16 cellular contexts compared by ENCODE assay signal in the genomic region with DNA sequence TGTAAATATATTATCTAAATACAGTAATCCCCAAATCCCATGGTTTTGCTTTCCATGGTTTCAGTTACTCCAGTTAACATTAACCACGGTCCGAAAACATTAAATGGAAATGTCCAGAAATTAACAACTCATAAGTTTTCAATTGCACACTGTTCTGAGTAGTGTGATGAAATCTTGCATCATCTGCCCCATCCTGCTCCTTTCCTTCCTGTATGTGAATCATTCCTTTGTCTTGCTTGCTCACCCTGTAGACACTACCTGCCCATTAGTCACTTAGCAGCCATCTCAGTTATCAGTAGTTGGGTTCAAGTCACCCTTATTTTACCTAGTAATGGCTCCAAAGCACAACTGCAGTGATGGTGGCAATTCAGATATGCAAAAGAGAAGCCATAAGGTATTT.
DNase-seq lines count a peak whose midpoint lies in the region; ATAC-seq, FAIRE-seq and TF ChIP-seq lines count a peak whose summit lies in the region.
"Had no signal": no experiment of that assay in that cellular context is flagged by ENCODE, and none has a peak within 500 bp of the region (broad histone marks: within the 10 kb centered on the region; RNA-seq: fewer than 3 reads in every experiment).

No MANE protein-coding gene starts in this region.

- TF ChIP-seq POLR2A in HepG2 (IDR thresholded peaks at IDR 0.05; ENCODE audit: insufficient read depth in 1 of 2, low read depth in 2 of 2, low read length in 2 of 2) (no peak), lower leg skin (IDR thresholded peaks at IDR 0.05) (no peak)

- H2AFZ ChIP-seq in HepG2 (ENCODE audit: low read length), result no peak overlapping the region

- no peaks in the 10 kb centered on the region for H3K27me3 ChIP-seq in HepG2 (ENCODE audit: control insufficient read depth in 1 of 2, insufficient read depth in 2 of 2, low read length in 2 of 2)
- H3K27me3 ChIP-seq: stomach had no signal

- H3K9me3 ChIP-seq in HepG2 (ENCODE audit: low read length), result peaks cover 78% of the 10 kb centered on the region

- TF ChIP-seq EP300 in HepG2 (IDR thresholded peaks at IDR 0.05; ENCODE audit: low read depth in 2 of 2, low read length in 2 of 2) (no peak), HepG2 (CRISPR knock-in tag; IDR thresholded peaks at IDR 0.05; ENCODE audit: borderline replicate concordance) (no peak)

- no peak overlapping the region for H3K27ac ChIP-seq in HepG2 (ENCODE audit: extremely low read length, insufficient read depth, low read length)
- H3K27ac ChIP-seq: C4-2B, stomach, WERI-Rb-1 had no signal

- H3K79me2 ChIP-seq in HepG2 (ENCODE audit: insufficient read depth, low read length), result no peaks in the 10 kb centered on the region

- H3K9ac ChIP-seq in HepG2 (ENCODE audit: insufficient read depth, low read depth, low read length), result no peak overlapping the region

- FAIRE-seq in HepG2 (lab: Jason Lieb, UNC), result no peak

- no peak overlapping the region for H3K4me2 ChIP-seq in HepG2 (ENCODE audit: low read depth, low read length)

- intact Hi-C loops in HepG2 (cut with micrococcal nuclease; ENCODE audit: unreplicated experiment) (no loop called here), Right ventricle myocardium inferior (cut with DNase I) (no loop called here), lower leg skin (cut with DNase I; ENCODE audit: low total_unique reads) (no loop called here)

- H3K4me3 ChIP-seq in astrocyte of the spinal cord (ENCODE audit: low read depth, low read length) (no peak overlapping the region), HepG2 (replicated peaks in 1 of 3; ENCODE audit: insufficient read depth in 1 of 3, low read depth in 2 of 3, low read length in 3 of 3) (no peak overlapping the region), lower leg skin (ENCODE audit: low read depth, poor library complexity, severe bottlenecking) (no peak overlapping the region)
- H3K4me3 ChIP-seq: stomach had no signal

- H3K4me1 ChIP-seq in HepG2 (ENCODE audit: insufficient read depth, low read length), result no peaks in the 10 kb centered on the region
- H3K4me1 ChIP-seq: stomach had no signal

- BruUV-seq in HepG2 (replicated peaks; lab: Mats Ljungman, UMichigan), result no TSS peak

- in situ Hi-C loops in astrocyte of the spinal cord (cut with HindIII; ENCODE audit: low sequenced_read_pairs), result no loop called here
- in situ Hi-C loops in HepG2 (cut with HindIII; ENCODE audit: extremely low pct_ligation_motif_present, low pct_unique_long_range_greater_than_20kb), result no loop called here

- TF ChIP-seq CTCF in astrocyte of the spinal cord (IDR thresholded peaks at IDR 0.05; ENCODE audit: low read depth, low read length) (no peak), HepG2 (CRISPR knock-in tag; IDR thresholded peaks at IDR 0.05) (no peak), lower leg skin (IDR thresholded peaks at IDR 0.05) (no peak)

- CTCF ChIA-PET in HepG2 (lab: Yijun Ruan, JAX; ENCODE audit: low intra/inter-chr PET ratio, low total read pairs), result no interaction called here

- TF ChIP-seq RAD21 in HepG2 (CRISPR knock-in tag; IDR thresholded peaks at IDR 0.05), result no peak

- no peaks in the 10 kb centered on the region for H4K20me1 ChIP-seq in HepG2 (ENCODE audit: insufficient read depth, low read length)

- H3K36me3 ChIP-seq in HepG2 (replicated peaks in 1 of 2; ENCODE audit: control insufficient read depth in 1 of 2, insufficient read depth in 2 of 2, low read length in 2 of 2), result no peaks in the 10 kb centered on the region
- H3K36me3 ChIP-seq: stomach, WERI-Rb-1 had no signal

- no peak for ATAC-seq in HepG2
- ATAC-seq in Right ventricle myocardium inferior, result no peak

- POLR2A ChIA-PET in HepG2 (lab: Yijun Ruan, JAX), result no interaction called here

- WGBS in HepG2 (ENCODE audit: low lambda C conversion rate), result 21% methylated on average over 2 of the region's 2 CpGs
- 81 to 86% methylated on average over 2 of the region's 2 CpGs for WGBS in lower leg skin, 2 donors

- DNase-seq in Daoy (ENCODE audit: low read depth), result peak; percentile 77
- DNase-seq in MV-4-11 (lab: John Stamatoyannopoulos, UW), result peak; percentile 66
- DNase-seq in astrocyte of the spinal cord (ENCODE audit: low read depth, low spot score), result peak; percentile 55
- DNase-seq in HepG2 (ENCODE audit: low spot score), result no peak
- no peak for DNase-seq in Right ventricle myocardium inferior (ENCODE audit: missing footprints)
- no peak for DNase-seq in cerebellum (ENCODE audit: low spot score)
- no peak for DNase-seq in lower leg skin (ENCODE audit: low spot score in 2 of 2)
- DNase-seq in DMS79 (lab: John Stamatoyannopoulos, UW), result no peak
- DNase-seq: activated T-cell treated with anti-CD3 and anti-CD28 coated beads, Interleukin-2, amount 50 U/mL, for 24 hours; NCI-H1048; NCI-H345; SIG-M5; stimulated activated CD4-positive, alpha-beta T cell treated with anti-CD3 and anti-CD28 coated beads, Interleukin-4, amount 100 ng/mL, for 24 hours; stomach; WERI-Rb-1 had no signal

TF ChIP-seq in HepG2, 621 proteins besides CTCF, POLR2A, EP300 and RAD21:
- TF ChIP-seq MYC (CRISPR knock-in tag; IDR thresholded peaks at IDR 0.05; ENCODE audit: borderline replicate concordance), result no peak
- TF ChIP-seq, protein P1, sequence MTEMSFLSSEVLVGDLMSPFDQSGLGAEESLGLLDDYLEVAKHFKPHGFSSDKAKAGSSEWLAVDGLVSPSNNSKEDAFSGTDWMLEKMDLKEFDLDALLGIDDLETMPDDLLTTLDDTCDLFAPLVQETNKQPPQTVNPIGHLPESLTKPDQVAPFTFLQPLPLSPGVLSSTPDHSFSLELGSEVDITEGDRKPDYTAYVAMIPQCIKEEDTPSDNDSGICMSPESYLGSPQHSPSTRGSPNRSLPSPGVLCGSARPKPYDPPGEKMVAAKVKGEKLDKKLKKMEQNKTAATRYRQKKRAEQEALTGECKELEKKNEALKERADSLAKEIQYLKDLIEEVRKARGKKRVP (CRISPR knock-in tag; IDR thresholded peaks at IDR 0.05), result peak in 1 of 2 experiments; percentile 82; a peak in 2 of 4 replicates
- peak; percentile 37; the same call in 1 of the 2 replicates for TF ChIP-seq CEBPG (CRISPR knock-in tag; IDR thresholded peaks at IDR 0.05)
- TF ChIP-seq FOSL2 (CRISPR knock-in tag; IDR thresholded peaks at IDR 0.05), result 0 out of 2 replicates have a peak, but pooled peaks have one; percentile 18
- TF ChIP-seq CEBPB (IDR thresholded peaks at IDR 0.05; ENCODE audit: borderline replicate concordance, low read depth, low read length), result peak; percentile 54; the same call in 1 of the 2 replicates

Comparison
In these comparisons a context has a peak if more than half of its experiments do, and no peak if none do; other contexts are left out.
1. DNase-seq: peak in Daoy (single experiment), MV-4-11 (single experiment) and astrocyte of the spinal cord (single experiment); none in HepG2 (single experiment), Right ventricle myocardium inferior (single experiment), cerebellum (single experiment), lower leg skin (0 of 2) and DMS79 (single experiment).